Comparison of ENCODE assay signal across 1 cellular context in the genomic region with DNA sequence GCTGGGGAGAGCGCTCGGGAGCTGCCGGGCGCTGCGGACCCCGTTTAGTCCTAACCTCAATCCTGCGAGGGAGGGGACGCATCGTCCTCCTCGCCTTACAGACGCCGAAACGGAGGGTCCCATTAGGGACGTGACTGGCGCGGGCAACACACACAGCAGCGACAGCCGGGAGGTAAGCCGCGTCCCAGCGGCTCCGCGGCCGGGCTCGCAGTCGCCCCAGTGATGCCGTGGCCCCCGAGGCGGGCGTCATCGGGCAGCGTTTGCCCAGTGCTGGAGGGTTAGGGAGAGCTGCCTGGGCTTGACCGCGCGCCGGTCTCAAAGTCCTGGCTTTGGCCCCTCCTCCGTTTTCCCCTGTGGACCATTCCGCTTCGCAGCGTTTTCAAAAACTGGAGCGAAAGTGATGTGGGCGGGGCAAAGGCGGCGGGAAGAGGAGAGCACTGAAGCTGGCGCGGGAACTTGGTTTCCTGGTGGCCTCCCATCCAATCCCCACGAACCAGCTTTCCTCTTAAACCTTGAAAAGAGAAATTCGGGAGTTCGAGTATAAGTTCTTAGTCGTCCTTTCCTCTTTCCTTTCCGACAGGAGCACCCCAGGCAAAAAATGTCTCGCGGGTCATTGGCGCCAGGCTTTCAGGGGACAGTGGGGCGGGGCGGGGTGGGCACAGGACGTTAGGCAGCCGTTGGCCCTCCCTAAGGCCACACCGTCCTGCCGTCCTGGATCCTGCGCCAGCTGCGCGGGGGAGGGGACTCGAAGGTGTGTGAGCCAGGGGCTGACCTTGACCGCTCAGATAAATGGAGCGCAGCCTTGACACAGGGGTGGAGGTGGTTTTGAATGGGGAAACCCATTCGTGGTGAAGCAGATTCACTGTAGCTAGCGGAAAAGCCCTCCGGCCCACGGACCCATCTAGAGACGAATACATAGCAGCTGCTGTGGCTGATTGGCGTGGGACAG.
TF ChIP-seq lines count a peak whose summit lies in the region.

No MANE protein-coding gene starts in this region.

TF ChIP-seq in K562, 482 proteins besides CTCF, POLR2A, EP300 and RAD21 (continued from another document and continues in another):
- TF ChIP-seq KLF1 (tag; IDR thresholded peaks at IDR 0.05) (no peak), MCM3 (IDR thresholded peaks at IDR 0.05) (no peak), FOXJ2 (tag; IDR thresholded peaks at IDR 0.05) (no peak), ATF7 (IDR thresholded peaks at IDR 0.05) (peak; percentile 98), GABPA (tag; conservative IDR thresholded peaks at IDR 0.05; ENCODE audit: low read depth) (no peak), KAT2B (IDR thresholded peaks at IDR 0.05; ENCODE audit: low read depth, low read length) (no peak), ZSCAN29 (IDR thresholded peaks at IDR 0.05) (no peak; the same call in none of the 2 replicates), GTF2E2 (tag; IDR thresholded peaks at IDR 0.05) (peak; percentile 96), BRD9 (IDR thresholded peaks at IDR 0.05; ENCODE audit: low read depth, partially characterized antibody) (no peak), POLR2G (IDR thresholded peaks at IDR 0.05; ENCODE audit: low read depth, low read length) (peak; percentile 95), XRCC5 (IDR thresholded peaks at IDR 0.05; ENCODE audit: low read depth, low read length) (no peak; the same call in 1 of the 2 replicates), CSDE1 (IDR thresholded peaks at IDR 0.05) (no peak; a peak in 1 of 4 replicates), FOXK1 (CRISPR knock-in tag; IDR thresholded peaks at IDR 0.05; ENCODE audit: borderline replicate concordance) (0 out of 2 replicates have a peak, but pooled peaks have one; percentile 76), NFXL1 (CRISPR knock-in tag; IDR thresholded peaks at IDR 0.05) (no peak), MTA2 (IDR thresholded peaks at IDR 0.05; ENCODE audit: low read depth) (no peak), PPARD (CRISPR knock-in tag; IDR thresholded peaks at IDR 0.05) (no peak), NBN (IDR thresholded peaks at IDR 0.05; ENCODE audit: low read depth) (no peak; the same call in 1 of the 2 replicates), HMG20A (CRISPR knock-in tag; conservative IDR thresholded peaks at IDR 0.05) (no peak), SNRNP70 (optimal IDR thresholded peaks at IDR 0.05; ENCODE audit: low read depth, low read length) (no peak), LARP7 (IDR thresholded peaks at IDR 0.05) (no peak), TEAD2 (tag; IDR thresholded peaks at IDR 0.05) (no peak), ILF3 (IDR thresholded peaks at IDR 0.05; ENCODE audit: borderline replicate concordance) (no peak), ZFP1 (CRISPR knock-in tag; IDR thresholded peaks at IDR 0.05) (no peak), FUS (optimal IDR thresholded peaks at IDR 0.05; ENCODE audit: low read depth, low read length) (no peak), RHOXF2B (CRISPR knock-in tag; conservative IDR thresholded peaks at IDR 0.05) (no peak), HNRNPL (IDR thresholded peaks at IDR 0.05; ENCODE audit: low read depth, low read length) (peak; percentile 49; the same call in 1 of the 2 replicates), MBD2 (IDR thresholded peaks at IDR 0.05; ENCODE audit: borderline replicate concordance, low read depth) (peak; percentile 69), CBFB (CRISPR knock-in tag; IDR thresholded peaks at IDR 0.05) (no peak), GATA2 (CRISPR knock-in tag; IDR thresholded peaks at IDR 0.05) (no peak), SAP30 (IDR thresholded peaks at IDR 0.05; ENCODE audit: borderline replicate concordance, insufficient read depth, low read depth, low read length, poor library complexity, severe bottlenecking) (peak; percentile 93), TEAD4 (IDR thresholded peaks at IDR 0.05; ENCODE audit: low read length) (no peak; the same call in 1 of the 2 replicates), TEAD4 (CRISPR knock-in tag; IDR thresholded peaks at IDR 0.05; ENCODE audit: borderline replicate concordance) (no peak), FOSL1 (tag; conservative IDR thresholded peaks at IDR 0.05) (no peak; the same call in 1 of the 2 replicates), PRPF4 (IDR thresholded peaks at IDR 0.05; ENCODE audit: insufficient read depth, low read depth, low read length, poor library complexity, severe bottlenecking) (peak; percentile 85), ZNF431 (CRISPR knock-in tag; IDR thresholded peaks at IDR 0.05) (0 out of 2 replicates have a peak, but pooled peaks have one; percentile 32), TCF7 (IDR thresholded peaks at IDR 0.05; ENCODE audit: borderline replicate concordance) (no peak), BHLHE40 (IDR thresholded peaks at IDR 0.05; ENCODE audit: low read length) (peak; percentile 28; the same call in 1 of the 2 replicates), DMBX1 (CRISPR knock-in tag; IDR thresholded peaks at IDR 0.05; ENCODE audit: borderline replicate concordance) (no peak), NCOA4 (IDR thresholded peaks at IDR 0.05; ENCODE audit: partially characterized antibody) (no peak)
- TF ChIP-seq, protein P1, sequence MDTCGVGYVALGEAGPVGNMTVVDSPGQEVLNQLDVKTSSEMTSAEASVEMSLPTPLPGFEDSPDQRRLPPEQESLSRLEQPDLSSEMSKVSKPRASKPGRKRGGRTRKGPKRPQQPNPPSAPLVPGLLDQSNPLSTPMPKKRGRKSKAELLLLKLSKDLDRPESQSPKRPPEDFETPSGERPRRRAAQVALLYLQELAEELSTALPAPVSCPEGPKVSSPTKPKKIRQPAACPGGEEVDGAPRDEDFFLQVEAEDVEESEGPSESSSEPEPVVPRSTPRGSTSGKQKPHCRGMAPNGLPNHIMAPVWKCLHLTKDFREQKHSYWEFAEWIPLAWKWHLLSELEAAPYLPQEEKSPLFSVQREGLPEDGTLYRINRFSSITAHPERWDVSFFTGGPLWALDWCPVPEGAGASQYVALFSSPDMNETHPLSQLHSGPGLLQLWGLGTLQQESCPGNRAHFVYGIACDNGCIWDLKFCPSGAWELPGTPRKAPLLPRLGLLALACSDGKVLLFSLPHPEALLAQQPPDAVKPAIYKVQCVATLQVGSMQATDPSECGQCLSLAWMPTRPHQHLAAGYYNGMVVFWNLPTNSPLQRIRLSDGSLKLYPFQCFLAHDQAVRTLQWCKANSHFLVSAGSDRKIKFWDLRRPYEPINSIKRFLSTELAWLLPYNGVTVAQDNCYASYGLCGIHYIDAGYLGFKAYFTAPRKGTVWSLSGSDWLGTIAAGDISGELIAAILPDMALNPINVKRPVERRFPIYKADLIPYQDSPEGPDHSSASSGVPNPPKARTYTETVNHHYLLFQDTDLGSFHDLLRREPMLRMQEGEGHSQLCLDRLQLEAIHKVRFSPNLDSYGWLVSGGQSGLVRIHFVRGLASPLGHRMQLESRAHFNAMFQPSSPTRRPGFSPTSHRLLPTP (IDR thresholded peaks at IDR 0.05; ENCODE audit: borderline replicate concordance, extremely low read depth, insufficient read length) = no peak
- TF ChIP-seq, protein P2, sequence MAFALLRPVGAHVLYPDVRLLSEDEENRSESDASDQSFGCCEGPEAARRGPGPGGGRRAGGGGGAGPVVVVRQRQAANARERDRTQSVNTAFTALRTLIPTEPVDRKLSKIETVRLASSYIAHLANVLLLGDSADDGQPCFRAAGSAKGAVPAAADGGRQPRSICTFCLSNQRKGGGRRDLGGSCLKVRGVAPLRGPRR (CRISPR knock-in tag; IDR thresholded peaks at IDR 0.05) = no peak
- TF ChIP-seq, protein P3, sequence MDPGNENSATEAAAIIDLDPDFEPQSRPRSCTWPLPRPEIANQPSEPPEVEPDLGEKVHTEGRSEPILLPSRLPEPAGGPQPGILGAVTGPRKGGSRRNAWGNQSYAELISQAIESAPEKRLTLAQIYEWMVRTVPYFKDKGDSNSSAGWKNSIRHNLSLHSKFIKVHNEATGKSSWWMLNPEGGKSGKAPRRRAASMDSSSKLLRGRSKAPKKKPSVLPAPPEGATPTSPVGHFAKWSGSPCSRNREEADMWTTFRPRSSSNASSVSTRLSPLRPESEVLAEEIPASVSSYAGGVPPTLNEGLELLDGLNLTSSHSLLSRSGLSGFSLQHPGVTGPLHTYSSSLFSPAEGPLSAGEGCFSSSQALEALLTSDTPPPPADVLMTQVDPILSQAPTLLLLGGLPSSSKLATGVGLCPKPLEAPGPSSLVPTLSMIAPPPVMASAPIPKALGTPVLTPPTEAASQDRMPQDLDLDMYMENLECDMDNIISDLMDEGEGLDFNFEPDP (CRISPR knock-in tag; IDR thresholded peaks at IDR 0.05) = no peak
- TF ChIP-seq, protein P4, sequence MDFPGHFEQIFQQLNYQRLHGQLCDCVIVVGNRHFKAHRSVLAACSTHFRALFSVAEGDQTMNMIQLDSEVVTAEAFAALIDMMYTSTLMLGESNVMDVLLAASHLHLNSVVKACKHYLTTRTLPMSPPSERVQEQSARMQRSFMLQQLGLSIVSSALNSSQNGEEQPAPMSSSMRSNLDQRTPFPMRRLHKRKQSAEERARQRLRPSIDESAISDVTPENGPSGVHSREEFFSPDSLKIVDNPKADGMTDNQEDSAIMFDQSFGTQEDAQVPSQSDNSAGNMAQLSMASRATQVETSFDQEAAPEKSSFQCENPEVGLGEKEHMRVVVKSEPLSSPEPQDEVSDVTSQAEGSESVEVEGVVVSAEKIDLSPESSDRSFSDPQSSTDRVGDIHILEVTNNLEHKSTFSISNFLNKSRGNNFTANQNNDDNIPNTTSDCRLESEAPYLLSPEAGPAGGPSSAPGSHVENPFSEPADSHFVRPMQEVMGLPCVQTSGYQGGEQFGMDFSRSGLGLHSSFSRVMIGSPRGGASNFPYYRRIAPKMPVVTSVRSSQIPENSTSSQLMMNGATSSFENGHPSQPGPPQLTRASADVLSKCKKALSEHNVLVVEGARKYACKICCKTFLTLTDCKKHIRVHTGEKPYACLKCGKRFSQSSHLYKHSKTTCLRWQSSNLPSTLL (IDR thresholded peaks at IDR 0.05) = no peak
- TF ChIP-seq, protein P5, sequence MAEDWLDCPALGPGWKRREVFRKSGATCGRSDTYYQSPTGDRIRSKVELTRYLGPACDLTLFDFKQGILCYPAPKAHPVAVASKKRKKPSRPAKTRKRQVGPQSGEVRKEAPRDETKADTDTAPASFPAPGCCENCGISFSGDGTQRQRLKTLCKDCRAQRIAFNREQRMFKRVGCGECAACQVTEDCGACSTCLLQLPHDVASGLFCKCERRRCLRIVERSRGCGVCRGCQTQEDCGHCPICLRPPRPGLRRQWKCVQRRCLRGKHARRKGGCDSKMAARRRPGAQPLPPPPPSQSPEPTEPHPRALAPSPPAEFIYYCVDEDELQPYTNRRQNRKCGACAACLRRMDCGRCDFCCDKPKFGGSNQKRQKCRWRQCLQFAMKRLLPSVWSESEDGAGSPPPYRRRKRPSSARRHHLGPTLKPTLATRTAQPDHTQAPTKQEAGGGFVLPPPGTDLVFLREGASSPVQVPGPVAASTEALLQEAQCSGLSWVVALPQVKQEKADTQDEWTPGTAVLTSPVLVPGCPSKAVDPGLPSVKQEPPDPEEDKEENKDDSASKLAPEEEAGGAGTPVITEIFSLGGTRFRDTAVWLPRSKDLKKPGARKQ (CRISPR knock-in tag; IDR thresholded peaks at IDR 0.05) = no peak
- TF ChIP-seq, protein P6, sequence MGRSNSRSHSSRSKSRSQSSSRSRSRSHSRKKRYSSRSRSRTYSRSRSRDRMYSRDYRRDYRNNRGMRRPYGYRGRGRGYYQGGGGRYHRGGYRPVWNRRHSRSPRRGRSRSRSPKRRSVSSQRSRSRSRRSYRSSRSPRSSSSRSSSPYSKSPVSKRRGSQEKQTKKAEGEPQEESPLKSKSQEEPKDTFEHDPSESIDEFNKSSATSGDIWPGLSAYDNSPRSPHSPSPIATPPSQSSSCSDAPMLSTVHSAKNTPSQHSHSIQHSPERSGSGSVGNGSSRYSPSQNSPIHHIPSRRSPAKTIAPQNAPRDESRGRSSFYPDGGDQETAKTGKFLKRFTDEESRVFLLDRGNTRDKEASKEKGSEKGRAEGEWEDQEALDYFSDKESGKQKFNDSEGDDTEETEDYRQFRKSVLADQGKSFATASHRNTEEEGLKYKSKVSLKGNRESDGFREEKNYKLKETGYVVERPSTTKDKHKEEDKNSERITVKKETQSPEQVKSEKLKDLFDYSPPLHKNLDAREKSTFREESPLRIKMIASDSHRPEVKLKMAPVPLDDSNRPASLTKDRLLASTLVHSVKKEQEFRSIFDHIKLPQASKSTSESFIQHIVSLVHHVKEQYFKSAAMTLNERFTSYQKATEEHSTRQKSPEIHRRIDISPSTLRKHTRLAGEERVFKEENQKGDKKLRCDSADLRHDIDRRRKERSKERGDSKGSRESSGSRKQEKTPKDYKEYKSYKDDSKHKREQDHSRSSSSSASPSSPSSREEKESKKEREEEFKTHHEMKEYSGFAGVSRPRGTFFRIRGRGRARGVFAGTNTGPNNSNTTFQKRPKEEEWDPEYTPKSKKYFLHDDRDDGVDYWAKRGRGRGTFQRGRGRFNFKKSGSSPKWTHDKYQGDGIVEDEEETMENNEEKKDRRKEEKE (IDR thresholded peaks at IDR 0.05; ENCODE audit: borderline replicate concordance in 1 of 2, control insufficient read depth in 1 of 2, low read depth in 2 of 2, low read length in 1 of 2) = peak; percentile 59 to 82; a peak in 2 of 4 replicates
- TF ChIP-seq, protein P7, sequence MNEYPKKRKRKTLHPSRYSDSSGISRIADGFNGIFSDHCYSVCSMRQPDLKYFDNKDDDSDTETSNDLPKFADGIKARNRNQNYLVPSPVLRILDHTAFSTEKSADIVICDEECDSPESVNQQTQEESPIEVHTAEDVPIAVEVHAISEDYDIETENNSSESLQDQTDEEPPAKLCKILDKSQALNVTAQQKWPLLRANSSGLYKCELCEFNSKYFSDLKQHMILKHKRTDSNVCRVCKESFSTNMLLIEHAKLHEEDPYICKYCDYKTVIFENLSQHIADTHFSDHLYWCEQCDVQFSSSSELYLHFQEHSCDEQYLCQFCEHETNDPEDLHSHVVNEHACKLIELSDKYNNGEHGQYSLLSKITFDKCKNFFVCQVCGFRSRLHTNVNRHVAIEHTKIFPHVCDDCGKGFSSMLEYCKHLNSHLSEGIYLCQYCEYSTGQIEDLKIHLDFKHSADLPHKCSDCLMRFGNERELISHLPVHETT (CRISPR knock-in tag; conservative IDR thresholded peaks at IDR 0.05 in 1 of 2, IDR thresholded peaks at IDR 0.05 in 1 of 2) = no peak
- TF ChIP-seq, protein P8, sequence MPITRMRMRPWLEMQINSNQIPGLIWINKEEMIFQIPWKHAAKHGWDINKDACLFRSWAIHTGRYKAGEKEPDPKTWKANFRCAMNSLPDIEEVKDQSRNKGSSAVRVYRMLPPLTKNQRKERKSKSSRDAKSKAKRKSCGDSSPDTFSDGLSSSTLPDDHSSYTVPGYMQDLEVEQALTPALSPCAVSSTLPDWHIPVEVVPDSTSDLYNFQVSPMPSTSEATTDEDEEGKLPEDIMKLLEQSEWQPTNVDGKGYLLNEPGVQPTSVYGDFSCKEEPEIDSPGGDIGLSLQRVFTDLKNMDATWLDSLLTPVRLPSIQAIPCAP (CRISPR knock-in tag; IDR thresholded peaks at IDR 0.05; ENCODE audit: borderline replicate concordance) = no peak
- TF ChIP-seq, protein P9, sequence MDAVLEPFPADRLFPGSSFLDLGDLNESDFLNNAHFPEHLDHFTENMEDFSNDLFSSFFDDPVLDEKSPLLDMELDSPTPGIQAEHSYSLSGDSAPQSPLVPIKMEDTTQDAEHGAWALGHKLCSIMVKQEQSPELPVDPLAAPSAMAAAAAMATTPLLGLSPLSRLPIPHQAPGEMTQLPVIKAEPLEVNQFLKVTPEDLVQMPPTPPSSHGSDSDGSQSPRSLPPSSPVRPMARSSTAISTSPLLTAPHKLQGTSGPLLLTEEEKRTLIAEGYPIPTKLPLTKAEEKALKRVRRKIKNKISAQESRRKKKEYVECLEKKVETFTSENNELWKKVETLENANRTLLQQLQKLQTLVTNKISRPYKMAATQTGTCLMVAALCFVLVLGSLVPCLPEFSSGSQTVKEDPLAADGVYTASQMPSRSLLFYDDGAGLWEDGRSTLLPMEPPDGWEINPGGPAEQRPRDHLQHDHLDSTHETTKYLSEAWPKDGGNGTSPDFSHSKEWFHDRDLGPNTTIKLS (IDR thresholded peaks at IDR 0.05; ENCODE audit: borderline replicate concordance, low read depth) = no peak
